20 cellular contexts compared by ENCODE assay signal in the genomic region with DNA sequence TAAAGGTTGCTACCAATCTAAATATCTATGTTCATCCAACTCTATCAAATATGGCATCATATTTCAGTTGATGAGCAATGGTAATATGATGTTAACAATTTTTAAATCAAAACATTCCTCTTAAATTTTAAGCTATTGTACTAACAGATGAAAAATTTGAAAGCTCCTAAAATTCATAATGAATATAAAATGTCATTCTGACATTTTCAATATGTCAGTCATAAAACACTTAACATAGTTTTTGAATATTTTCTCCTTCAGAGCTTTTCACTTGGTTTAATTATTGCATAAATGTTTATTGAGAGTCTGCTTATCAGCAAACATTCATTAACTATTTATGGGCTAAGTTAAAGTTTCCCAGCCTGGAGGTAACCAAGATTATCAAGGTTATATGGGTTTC. TPM values are rescaled to one million over a fixed set of nuclear protein-coding genes. Genes with fewer than 3 reads are reported as not detected.
DNase-seq lines count a peak whose midpoint lies in the region; ATAC-seq, FAIRE-seq and TF ChIP-seq lines count a peak whose summit lies in the region.
"Had no signal": no experiment of that assay in that cellular context is flagged by ENCODE, and none has a peak within 500 bp of the region (broad histone marks: within the 10 kb centered on the region; RNA-seq: fewer than 3 reads in every experiment).

No MANE protein-coding gene starts in this region.

- H3K9me3 ChIP-seq in Panc1 (ENCODE audit: control insufficient read depth, insufficient read depth, low read depth, low read length) (peaks cover 3% of the 10 kb centered on the region; the same call in 1 of the 2 replicates), fibroblast of lung (ENCODE audit: control insufficient read depth, insufficient read depth, low read depth, low read length) (no peaks in the 10 kb centered on the region), small intestine (ENCODE audit: control insufficient read depth, low read depth) (no peaks in the 10 kb centered on the region), esophagus muscularis mucosa (no peaks in the 10 kb centered on the region)
- H3K9me3 ChIP-seq: BLaER1, HAP-1 had no signal

- ATAC-seq in Panc1, result no peak
- ATAC-seq: HepG2 had no signal

- TF ChIP-seq CTCF in Panc1 (IDR thresholded peaks at IDR 0.05) (no peak), fibroblast of lung (conservative IDR thresholded peaks at IDR 0.05 in 1 of 2, IDR thresholded peaks at IDR 0.05 in 1 of 2; ENCODE audit: low read depth in 1 of 2, low read length in 2 of 2) (no peak), esophagus muscularis mucosa (IDR thresholded peaks at IDR 0.05) (no peak)

- H3K4me3 ChIP-seq in ACC112 (ENCODE audit: low read depth, low read length) (no peak overlapping the region), Panc1 (ENCODE audit: low read depth in 2 of 2, low read length in 2 of 2) (no peak overlapping the region), fibroblast of lung (replicated peaks in 1 of 4; ENCODE audit: control extremely low read depth in 1 of 4, insufficient read depth in 1 of 4, low read depth in 3 of 4, low read length in 4 of 4) (no peak overlapping the region), small intestine (ENCODE audit: low read depth in 1 of 2, low read length in 2 of 2) (no peak overlapping the region), esophagus muscularis mucosa (no peak overlapping the region)
- H3K4me3 ChIP-seq: BLaER1, HAP-1 had no signal

- H3K9ac ChIP-seq in fibroblast of lung (ENCODE audit: insufficient read depth, low read length), result no peak overlapping the region
- H3K9ac ChIP-seq: BLaER1 had no signal

- peak; percentile 76 for FAIRE-seq in small intestine (lab: Jason Lieb, UNC)
- FAIRE-seq: GM12892, H1, HepG2, HTR-8/SVneo had no signal

- no peaks in the 10 kb centered on the region for H4K20me1 ChIP-seq in fibroblast of lung (ENCODE audit: control insufficient read depth, extremely low read depth, insufficient read depth, low read length)
- H4K20me1 ChIP-seq: BLaER1 had no signal

- DNase-seq in Panc1 (ENCODE audit: low read depth, low spot score) (no peak), fibroblast of lung (ENCODE audit: low read depth in 2 of 2) (no peak), small intestine (no peak), amniotic stem cell (lab: John Stamatoyannopoulos, UW) (no peak), NCI-H128 (lab: John Stamatoyannopoulos, UW; ENCODE audit: unreplicated experiment) (no peak), esophagus muscularis mucosa (ENCODE audit: extremely low spot score) (no peak)
- DNase-seq: AML-193; Caco-2; CD8-positive, alpha-beta memory T cell; DND-41; GDM1; HFFc6 had no signal

- in situ Hi-C loops in Panc1 (cut with HindIII; ENCODE audit: low pct_unique_long_range_greater_than_20kb, low sequenced_read_pairs), result no loop called here

- no peak for TF ChIP-seq EP300 in esophagus muscularis mucosa (IDR thresholded peaks at IDR 0.05)

- H3K36me3 ChIP-seq in ACC112 (ENCODE audit: insufficient read depth, low read length), result peaks cover 40% of the 10 kb centered on the region
- H3K36me3 ChIP-seq in Panc1 (ENCODE audit: control insufficient read depth, insufficient read depth, low read length), result peaks cover 3% of the 10 kb centered on the region; the same call in 1 of the 2 replicates
- H3K36me3 ChIP-seq in fibroblast of lung (ENCODE audit: control insufficient read depth, insufficient read depth, low read length), result peaks cover 7% of the 10 kb centered on the region
- H3K36me3 ChIP-seq in small intestine (ENCODE audit: control insufficient read depth in 2 of 2, insufficient read depth in 2 of 2, low read length in 2 of 2), result peaks cover 0 to 1% of the 10 kb centered on the region in 2 donors
- no peaks in the 10 kb centered on the region for H3K36me3 ChIP-seq in esophagus muscularis mucosa
- H3K36me3 ChIP-seq: BLaER1, HAP-1 had no signal

- H3K27ac ChIP-seq in ACC112 (ENCODE audit: low read depth, low read length), result peak overlapping the region; percentile 31; the same call in 1 of the 2 replicates
- peak overlapping the region; percentile 51; the same call in 1 of the 2 replicates for H3K27ac ChIP-seq in Panc1 (ENCODE audit: low read length)
- no peak overlapping the region for H3K27ac ChIP-seq in fibroblast of lung (ENCODE audit: insufficient read depth, low read length)
- no peak overlapping the region for H3K27ac ChIP-seq in small intestine (ENCODE audit: low read depth in 1 of 2, low read length in 1 of 2)
- H3K27ac ChIP-seq in esophagus muscularis mucosa (replicated peaks in 1 of 4), result no peak overlapping the region
- H3K27ac ChIP-seq: 22Rv1, BLaER1 had no signal

- intact Hi-C loops in Panc1 (cut with micrococcal nuclease; ENCODE audit: unreplicated experiment), result no loop called here
- intact Hi-C loops in esophagus muscularis mucosa (cut with DNase I), result loop anchor here (10.0 kb wide), 1 partner anchor 503 kb away; no protein-coding TSS in a partner anchor

- no peak overlapping the region for H2AFZ ChIP-seq in ACC112 (ENCODE audit: low read length, unreplicated experiment)
- no peak overlapping the region for H2AFZ ChIP-seq in fibroblast of lung (ENCODE audit: low read length)

- POLR2A ChIA-PET in Panc1 (lab: Charles Lee), result no interaction called here

- no TSS peak for BruUV-seq in Panc1 (replicated peaks; lab: Mats Ljungman, UMichigan)

- no peak for TF ChIP-seq POLR2A in esophagus muscularis mucosa (IDR thresholded peaks at IDR 0.05; ENCODE audit: low read depth)

- H3K27me3 ChIP-seq in ACC112 (ENCODE audit: insufficient read depth, low read length) (no peaks in the 10 kb centered on the region), Panc1 (ENCODE audit: control insufficient read depth, insufficient read depth, low read length) (no peaks in the 10 kb centered on the region), fibroblast of lung (ENCODE audit: control insufficient read depth, insufficient read depth, low read length) (no peaks in the 10 kb centered on the region), small intestine (ENCODE audit: control insufficient read depth in 2 of 2, insufficient read depth in 2 of 2, low read length in 2 of 2) (no peaks in the 10 kb centered on the region), esophagus muscularis mucosa (no peaks in the 10 kb centered on the region)
- H3K27me3 ChIP-seq: BLaER1 had no signal

- H3K79me2 ChIP-seq in ACC112 (ENCODE audit: control insufficient read depth, insufficient read depth, low read length, unreplicated experiment) (peaks cover 85% of the 10 kb centered on the region), fibroblast of lung (ENCODE audit: control insufficient read depth, insufficient read depth, low read length) (peaks cover 95% of the 10 kb centered on the region)

- peak overlapping the region; percentile 40 for H3K4me2 ChIP-seq in fibroblast of lung (ENCODE audit: extremely low read depth, insufficient read depth, low read length)
- H3K4me2 ChIP-seq: BLaER1 had no signal

- H3K4me1 ChIP-seq in ACC112 (ENCODE audit: control insufficient read depth, insufficient read depth, low read length, unreplicated experiment) (peaks cover 45% of the 10 kb centered on the region), Panc1 (ENCODE audit: control insufficient read depth, insufficient read depth, low read length) (peaks cover 26% of the 10 kb centered on the region), fibroblast of lung (ENCODE audit: control insufficient read depth, extremely low read depth, insufficient read depth, low read length) (peaks cover 14% of the 10 kb centered on the region), small intestine (ENCODE audit: control insufficient read depth in 2 of 2, insufficient read depth in 1 of 2, low read depth in 1 of 2, low read length in 1 of 2) (peaks cover 0 to 1% of the 10 kb centered on the region in 2 donors), esophagus muscularis mucosa (peaks cover 0 to 39% (median 30%) of the 10 kb centered on the region in 4 donors)
- H3K4me1 ChIP-seq: BLaER1, HAP-1 had no signal

- CTCF ChIA-PET in Panc1 (lab: Charles Lee), result no interaction called here

RNA-seq across cellular contexts. Expression of gene ARSJ, which starts 11.8 kb away (rescaled TPM):
- 43.9 TPM for total RNA-seq in Panc1 (2021; ENCODE audit: unreplicated experiment)
- 17.8 TPM for polyA plus RNA-seq in Panc1 (2012; ENCODE audit: insufficient read length)
- 30.8 and 56.6 TPM in 2 replicates for total RNA-seq in fibroblast of lung
- polyA plus RNA-seq in fibroblast of lung, result 48.7 and 51.1 TPM in 2 replicates
- polyA plus RNA-seq in fibroblast of lung (2012), result 43.3 and 47.2 TPM in 2 replicates
- 27.0 and 29.8 TPM in 2 replicates for polyA minus RNA-seq in fibroblast of lung (ENCODE audit: low replicate concordance)
- 1 to 10 TPM in 1 of 3 donors, under 1 TPM in 1, not detected in 1; 0.22 to 1.0 TPM for polyA plus RNA-seq in small intestine
- 10 to 100 TPM; 18.1 to 26.0 (median 21.2) TPM for total RNA-seq in esophagus muscularis mucosa
- total RNA-seq: CD8-positive, alpha-beta memory T cell; HepG2 had no signal
- polyA plus RNA-seq: HepG2 had no signal

Comparison
In these comparisons a context has a peak if more than half of its experiments do, and no peak if none do; other contexts are left out.
1. H3K27ac ChIP-seq: peak in ACC112 (single experiment) and Panc1 (single experiment); none in fibroblast of lung (single experiment), small intestine (0 of 2) and esophagus muscularis mucosa (0 of 4).